Comparison of ENCODE assay signal across 14 cellular contexts in genomic region chr17:49835472-49835871, GRCh38. TPM values are rescaled to one million over a fixed set of nuclear protein-coding genes. Genes with fewer than 3 reads are reported as not detected.
A peak's percentile ranks its signal among the peaks of the same experiment; 100 is the strongest.
DNase-seq lines count a peak whose midpoint lies in the region; ATAC-seq, FAIRE-seq and TF ChIP-seq lines count a peak whose summit lies in the region.
"Had no signal": no experiment of that assay in that cellular context is flagged by ENCODE, and none has a peak within 500 bp of the region (broad histone marks: within the 10 kb centered on the region; RNA-seq: fewer than 3 reads in every experiment).

No MANE protein-coding gene starts in this region.

- H3K27ac ChIP-seq in A549: peak overlapping the region; percentile 76 to 83
- H3K27ac ChIP-seq in vagina: no peak overlapping the region

- POLR2A ChIA-PET in A549 (lab: Yijun Ruan, JAX): no interaction called here

- TF ChIP-seq POLR2A in A549 (IDR thresholded peaks at IDR 0.05; ENCODE audit: low read length) (no peak), GM12891 (IDR thresholded peaks at IDR 0.05; ENCODE audit: low read depth, low read length) (0 out of 2 replicates have a peak, but pooled peaks have one; percentile 23), vagina (IDR thresholded peaks at IDR 0.05) (no peak)

- TF ChIP-seq RAD21 in A549 (conservative IDR thresholded peaks at IDR 0.05 in 1 of 2, IDR thresholded peaks at IDR 0.05 in 1 of 2): no peak

- TF ChIP-seq CTCF in A549 (IDR thresholded peaks at IDR 0.05) (no peak), chondrocyte (IDR thresholded peaks at IDR 0.05) (no peak), nephron (IDR thresholded peaks at IDR 0.05; ENCODE audit: unreplicated experiment in 3 of 3) (no peak), vagina (IDR thresholded peaks at IDR 0.05) (no peak)

- peaks cover 38% of the 10 kb centered on the region for H3K4me1 Mint-ChIP-seq in chondrocyte (ENCODE audit: low read depth)
- H3K4me1 Mint-ChIP-seq in nephron: peaks cover 14% of the 10 kb centered on the region
- no peaks in the 10 kb centered on the region for H3K4me1 Mint-ChIP-seq in activated T-cell treated with anti-CD3 and anti-CD28 coated beads, Interleukin-2, amount 50 U/mL, for 72 hours (ENCODE audit: low read depth)
- H3K4me1 Mint-ChIP-seq: stimulated activated naive CD8-positive, alpha-beta T cell treated with anti-CD3 and anti-CD28 coated beads, Interleukin-15, amount 100 ng/mL, for 72 hours had no signal

- DNase-seq in A549 (ENCODE audit: low read depth in 1 of 2, low spot score in 1 of 2) (no peak), GM12891 (ENCODE audit: insufficient read length, low spot score) (no peak), chondrocyte (ENCODE audit: low spot score) (no peak), T1000 (lab: John Stamatoyannopoulos, UW) (no peak), vagina (ENCODE audit: extremely low spot score in 2 of 2) (no peak)
- DNase-seq in activated T-cell treated with anti-CD3 and anti-CD28 coated beads, Interleukin-2, amount 50 U/mL, for 72 hours: no peak
- DNase-seq in NK-92 treated with Interleukin-12 subunit alpha and Interleukin-12 subunit beta, amount 100 ng/mL, for 24 hours (lab: John Stamatoyannopoulos, UW): no peak
- DNase-seq: activated B cell treated with CpG ODN at 0.5 μM for 24 hours; activated naive CD4-positive, alpha-beta T cell; NCI-H524; stimulated activated naive CD8-positive, alpha-beta T cell treated with anti-CD3 and anti-CD28 coated beads, Interleukin-15, amount 100 ng/mL, for 72 hours had no signal

- H3K36me3 ChIP-seq in vagina: peaks cover 0 to 19% of the 10 kb centered on the region in 2 donors

- no peaks in the 10 kb centered on the region for H3K27me3 ChIP-seq in vagina

- WGBS in A549 (ENCODE audit: missing lambda C conversion rate): 87% methylated on average over 7 of the region's 7 CpGs

- H3K4me2 ChIP-seq in A549: peak overlapping the region; percentile 89

- ATAC-seq in A549: peak in 1 of 2 experiments; percentile 7; a peak in 3 of 6 replicates
- ATAC-seq in activated T-cell treated with anti-CD3 and anti-CD28 coated beads, Interleukin-2, amount 50 U/mL, for 72 hours (replicated peaks in 1 of 2): no peak
- ATAC-seq: stimulated activated naive CD8-positive, alpha-beta T cell treated with anti-CD3 and anti-CD28 coated beads, Interleukin-15, amount 100 ng/mL, for 72 hours had no signal

- H3K27ac Mint-ChIP-seq in chondrocyte (ENCODE audit: unreplicated experiment) (peak overlapping the region; percentile 88), nephron (peak overlapping the region; percentile 82 to 91 (median 84))
- H3K27ac Mint-ChIP-seq in activated T-cell treated with anti-CD3 and anti-CD28 coated beads, Interleukin-2, amount 50 U/mL, for 72 hours: no peak overlapping the region
- H3K27ac Mint-ChIP-seq: activated B cell treated with CpG ODN at 0.5 μM for 24 hours had no signal

- H3K36me3 Mint-ChIP-seq in chondrocyte (ENCODE audit: low read depth) (peaks cover 13% of the 10 kb centered on the region), nephron (ENCODE audit: low read depth) (peaks cover 38% of the 10 kb centered on the region)
- H3K36me3 Mint-ChIP-seq in activated T-cell treated with anti-CD3 and anti-CD28 coated beads, Interleukin-2, amount 50 U/mL, for 72 hours (ENCODE audit: insufficient read depth in 2 of 2): peaks cover 0 to 3% of the 10 kb centered on the region in 2 donors

- H3K27me3 Mint-ChIP-seq in chondrocyte (ENCODE audit: low read depth) (no peaks in the 10 kb centered on the region), nephron (ENCODE audit: low read depth) (no peaks in the 10 kb centered on the region)
- no peaks in the 10 kb centered on the region for H3K27me3 Mint-ChIP-seq in activated T-cell treated with anti-CD3 and anti-CD28 coated beads, Interleukin-2, amount 50 U/mL, for 72 hours (ENCODE audit: low read depth)
- H3K27me3 Mint-ChIP-seq: activated B cell treated with CpG ODN at 0.5 μM for 24 hours; stimulated activated naive CD8-positive, alpha-beta T cell treated with anti-CD3 and anti-CD28 coated beads, Interleukin-15, amount 100 ng/mL, for 72 hours had no signal

- FAIRE-seq in A549 (lab: Jason Lieb, UNC): no peak
- no peak for FAIRE-seq in GM12891 (lab: Jason Lieb, UNC)
- FAIRE-seq: endometrium had no signal

- no peak for TF ChIP-seq EP300 in A549 (IDR thresholded peaks at IDR 0.05)

- CTCF ChIA-PET in A549 (lab: Yijun Ruan, JAX): interaction anchor here (0.9 to 9.3 kb wide), 7 partner anchors 8 to 268 kb away, joined by 3 to 62 read pairs (median 4); partner anchors contain the start of genes DLX3 and SLC35B1

- H3K4me1 ChIP-seq in A549: peaks cover 41% of the 10 kb centered on the region
- peaks cover 6% of the 10 kb centered on the region for H3K4me1 ChIP-seq in vagina

- intact Hi-C loops in vagina (cut with DNase I): no loop called here

- H3K9me3 Mint-ChIP-seq in chondrocyte (ENCODE audit: low read depth) (no peaks in the 10 kb centered on the region), nephron (no peaks in the 10 kb centered on the region)
- no peaks in the 10 kb centered on the region for H3K9me3 Mint-ChIP-seq in activated T-cell treated with anti-CD3 and anti-CD28 coated beads, Interleukin-2, amount 50 U/mL, for 72 hours
- H3K9me3 Mint-ChIP-seq: activated B cell treated with CpG ODN at 0.5 μM for 24 hours; stimulated activated naive CD8-positive, alpha-beta T cell treated with anti-CD3 and anti-CD28 coated beads, Interleukin-15, amount 100 ng/mL, for 72 hours had no signal

- H3K4me3 Mint-ChIP-seq in chondrocyte (ENCODE audit: unreplicated experiment) (peak overlapping the region; percentile 5), nephron (no peak overlapping the region)
- H3K4me3 Mint-ChIP-seq in activated T-cell treated with anti-CD3 and anti-CD28 coated beads, Interleukin-2, amount 50 U/mL, for 72 hours: no peak overlapping the region
- H3K4me3 Mint-ChIP-seq: activated B cell treated with CpG ODN at 0.5 μM for 24 hours; stimulated activated naive CD8-positive, alpha-beta T cell treated with anti-CD3 and anti-CD28 coated beads, Interleukin-15, amount 100 ng/mL, for 72 hours had no signal

- no peaks in the 10 kb centered on the region for H3K9me3 ChIP-seq in A549
- H3K9me3 ChIP-seq in vagina: no peaks in the 10 kb centered on the region

- H3K4me3 ChIP-seq in A549 (peak overlapping the region; percentile 31; the same call in 2 of the 3 replicates), vagina (no peak overlapping the region)

TF ChIP-seq in A549, 52 proteins besides CTCF, POLR2A, EP300 and RAD21 (continues in another document):
- TF ChIP-seq POLR2AphosphoS2 (conservative IDR thresholded peaks at IDR 0.05; ENCODE audit: low read length) (no peak; the same call in 1 of the 2 replicates), FOSL2 (IDR thresholded peaks at IDR 0.05) (no peak), FOSL2 (CRISPR knock-in tag; IDR thresholded peaks at IDR 0.05) (no peak)
- TF ChIP-seq, protein P1, sequence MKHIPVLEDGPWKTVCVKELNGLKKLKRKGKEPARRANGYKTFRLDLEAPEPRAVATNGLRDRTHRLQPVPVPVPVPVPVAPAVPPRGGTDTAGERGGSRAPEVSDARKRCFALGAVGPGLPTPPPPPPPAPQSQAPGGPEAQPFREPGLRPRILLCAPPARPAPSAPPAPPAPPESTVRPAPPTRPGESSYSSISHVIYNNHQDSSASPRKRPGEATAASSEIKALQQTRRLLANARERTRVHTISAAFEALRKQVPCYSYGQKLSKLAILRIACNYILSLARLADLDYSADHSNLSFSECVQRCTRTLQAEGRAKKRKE (CRISPR knock-in tag; IDR thresholded peaks at IDR 0.05; ENCODE audit: low read depth): no peak

TF ChIP-seq in GM12891, 5 proteins besides CTCF, POLR2A, EP300 and RAD21:
- TF ChIP-seq TAF1 (IDR thresholded peaks at IDR 0.05; ENCODE audit: low read depth, low read length) (no peak), POU2F2 (IDR thresholded peaks at IDR 0.05; ENCODE audit: low read depth, low read length) (no peak), POLR2AphosphoS5 (IDR thresholded peaks at IDR 0.05; ENCODE audit: low read depth, low read length) (no peak), SPI1 (IDR thresholded peaks at IDR 0.05; ENCODE audit: low read depth, low read length) (no peak), PAX5 (IDR thresholded peaks at IDR 0.05; ENCODE audit: insufficient read depth, low read length, severe bottlenecking) (no peak)

RNA-seq across cellular contexts. Expression of gene TAC4, which starts 12.4 kb away (rescaled TPM):
- polyA plus RNA-seq in A549 (2011; rRNA removed): not detected in 2 replicates
- polyA plus RNA-seq in A549 (2012; cell fraction: cytosol; rRNA removed): not detected in 2 replicates
- polyA plus RNA-seq in A549 (2012; cell fraction: nucleus; rRNA removed): not detected in 2 replicates
- polyA plus RNA-seq in A549 (2017; fragmentation: RNase III; extraction: RNeasy Plus Mini Kit Qiagen cat#74134 plus additional on column Dnase treatment): not detected in 3 replicates
- not detected in 2 replicates for polyA minus RNA-seq in A549 (2011; rRNA and poly(A)+ RNA removed)
- not detected for polyA plus RNA-seq in GM12891 (2012; ENCODE audit: low read depth, missing spikeins)
- total RNA-seq in chondrocyte: not detected in 3 replicates
- total RNA-seq in activated T-cell treated with anti-CD3 and anti-CD28 coated beads, Interleukin-2, amount 50 U/mL, for 72 hours: not detected
- not detected for total RNA-seq in vagina
- total RNA-seq: activated B cell treated with CpG ODN at 0.5 μM for 24 hours, mesenteric fat pad had no signal

RNA-seq across cellular contexts. Expression of gene KAT7, which starts 47.0 kb away (rescaled TPM):
- polyA plus RNA-seq in A549 (2011; rRNA removed) (48.7 and 55.8 TPM in 2 replicates), A549 (2017; fragmentation: RNase III; extraction: RNeasy Plus Mini Kit Qiagen cat#74134 plus additional on column Dnase treatment) (31.2 to 33.2 TPM (median 32.5 TPM) in 3 replicates)
- polyA plus RNA-seq in A549 (2012; cell fraction: cytosol; rRNA removed): 13.8 and 15.6 TPM in 2 replicates
- polyA plus RNA-seq in A549 (2012; cell fraction: nucleus; rRNA removed): 17.3 and 25.5 TPM in 2 replicates
- 55.4 and 58.6 TPM in 2 replicates for polyA minus RNA-seq in A549 (2011; rRNA and poly(A)+ RNA removed)
- 24.2 TPM for polyA plus RNA-seq in GM12891 (2012; ENCODE audit: low read depth, missing spikeins)
- total RNA-seq in chondrocyte (32.0 to 42.8 TPM (median 33.1 TPM) in 3 replicates), vagina (36.1 TPM)
- 10 to 100 TPM; 83.9 to 85.9 TPM for total RNA-seq in activated T-cell treated with anti-CD3 and anti-CD28 coated beads, Interleukin-2, amount 50 U/mL, for 72 hours
